ENCODE assay signal across 16 cellular contexts in genomic region chr5:122093415-122093814, GRCh38. TPM values are rescaled to one million over a fixed set of nuclear protein-coding genes. Genes with fewer than 3 reads are reported as not detected.
DNase-seq lines count a peak whose midpoint lies in the region; ATAC-seq and TF ChIP-seq lines count a peak whose summit lies in the region.
"Had no signal": no experiment of that assay in that cellular context is flagged by ENCODE, and none has a peak within 500 bp of the region (broad histone marks: within the 10 kb centered on the region; RNA-seq: fewer than 3 reads in every experiment).

No MANE protein-coding gene starts in this region.

- no peaks in the 10 kb centered on the region for H3K27me3 ChIP-seq in transverse colon

- no peak for TF ChIP-seq EP300 in transverse colon (IDR thresholded peaks at IDR 0.05; ENCODE audit: low read depth)

- no peaks in the 10 kb centered on the region for H3K9me3 ChIP-seq in transverse colon

- in situ Hi-C loops in transverse colon (cut with MboI; ENCODE audit: low pct_ligation_motif_present in 1 of 4, low pct_unique_long_range_greater_than_20kb in 1 of 4, low sequenced_read_pairs in 3 of 4): loop anchor here in 1 of 4 donors (10.0 kb wide), 1 partner anchor 321 kb away; no protein-coding TSS in a partner anchor

- H3K27ac ChIP-seq in transverse colon: no peak overlapping the region
- H3K27ac ChIP-seq: 22Rv1 had no signal

- H3K36me3 ChIP-seq in transverse colon: no peaks in the 10 kb centered on the region

- intact Hi-C loops in transverse colon (cut with DNase I; ENCODE audit: low total_unique reads): no loop called here

- WGBS in transverse colon (ENCODE audit: low coverage in 1 of 2), 2 donors: 70 to 79% methylated on average over 2 to 3 of the region's 3 CpGs

- H3K4me3 ChIP-seq in transverse colon: no peak overlapping the region

- no peak for TF ChIP-seq POLR2A in transverse colon (IDR thresholded peaks at IDR 0.05)

- DNase-seq in A172 (ENCODE audit: low spot score) (peak; percentile 69), HS-5 (ENCODE audit: low read depth) (peak; percentile 86), astrocyte of the hippocampus (ENCODE audit: low read depth, low spot score) (peak; percentile 65), kidney glomerular epithelial cell (lab: John Stamatoyannopoulos, UW) (peak; percentile 46), transverse colon (no peak), NCI-H69 (lab: John Stamatoyannopoulos, UW) (no peak), iPS-NIHi7 (ENCODE audit: extremely low spot score) (no peak)
- DNase-seq: activated CD4-positive, alpha-beta T cell treated with anti-CD3 and anti-CD28 coated beads for 1 hour; activated CD8-positive, alpha-beta memory T cell treated with anti-CD3 and anti-CD28 coated beads, Interleukin-2, amount 50 U/mL, for 4 hours; activated naive CD4-positive, alpha-beta T cell treated with anti-CD3 and anti-CD28 coated beads, Interleukin-2, amount 50 U/mL, for 16 hours; central memory CD4-positive, alpha-beta T cell; hippocampal formation; NCI-H2107 had no signal

- TF ChIP-seq CTCF in transverse colon (IDR thresholded peaks at IDR 0.05): no peak

- H3K4me1 ChIP-seq in transverse colon: no peaks in the 10 kb centered on the region

- ATAC-seq in HG03342 (IDR thresholded peaks at IDR 0.05; ENCODE audit: unreplicated experiment): no peak
- ATAC-seq: left lobe of liver had no signal

RNA-seq across cellular contexts. Expression of gene LOX, which starts 15.4 kb away (rescaled TPM):
- total RNA-seq in A172 (2014; rRNA removed; shearing (Covaris generic)): 22.2 and 27.2 TPM in 2 replicates
- 10 to 100 TPM in 1 of 4 donors, 1 to 10 TPM in 3; 1.2 to 24.3 (median 6.3) TPM for total RNA-seq in transverse colon

RNA-seq across cellular contexts. Expression of gene ZNF474, which starts 35.9 kb away (rescaled TPM):
- not detected in 2 replicates for total RNA-seq in A172 (2014; rRNA removed; shearing (Covaris generic))
- not detected for total RNA-seq in transverse colon

Comparison
In these comparisons a context has a peak if more than half of its experiments do, and no peak if none do; other contexts are left out.
1. DNase-seq: peak in A172 (single experiment), HS-5 (single experiment), astrocyte of the hippocampus (single experiment) and kidney glomerular epithelial cell (single experiment); none in transverse colon (single experiment), NCI-H69 (single experiment) and iPS-NIHi7 (single experiment).